In the genomic region with DNA sequence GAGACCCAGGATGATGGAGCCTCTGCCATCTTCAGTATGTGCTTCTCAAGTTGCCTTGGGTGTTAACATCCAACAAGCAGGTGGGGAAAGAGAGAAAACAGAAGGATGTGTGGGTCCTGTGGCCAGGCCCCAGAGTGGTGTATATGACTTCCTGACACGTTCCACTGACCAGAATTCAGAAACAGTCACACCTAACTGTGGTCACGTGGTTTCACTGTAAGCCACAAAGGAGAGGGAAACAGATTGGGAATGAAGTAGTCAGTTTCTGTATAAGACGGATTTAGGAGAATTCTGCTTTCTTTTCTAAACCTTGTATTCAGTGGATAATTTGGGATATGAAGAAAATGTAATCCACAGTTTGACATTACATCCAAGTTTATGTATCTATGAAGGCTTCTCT, we compare ENCODE assay signal across 2 cellular contexts.
TF ChIP-seq lines count a peak whose summit lies in the region.

No MANE protein-coding gene starts in this region.

TF ChIP-seq in HepG2, 621 proteins besides CTCF, POLR2A, EP300 and RAD21:
- TF ChIP-seq, protein P1, sequence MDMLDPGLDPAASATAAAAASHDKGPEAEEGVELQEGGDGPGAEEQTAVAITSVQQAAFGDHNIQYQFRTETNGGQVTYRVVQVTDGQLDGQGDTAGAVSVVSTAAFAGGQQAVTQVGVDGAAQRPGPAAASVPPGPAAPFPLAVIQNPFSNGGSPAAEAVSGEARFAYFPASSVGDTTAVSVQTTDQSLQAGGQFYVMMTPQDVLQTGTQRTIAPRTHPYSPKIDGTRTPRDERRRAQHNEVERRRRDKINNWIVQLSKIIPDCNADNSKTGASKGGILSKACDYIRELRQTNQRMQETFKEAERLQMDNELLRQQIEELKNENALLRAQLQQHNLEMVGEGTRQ (IDR thresholded peaks at IDR 0.05; ENCODE audit: low read depth, low read length), result 0 out of 2 replicates have a peak, but pooled peaks have one; percentile 21
- TF ChIP-seq, protein P1 (CRISPR knock-in tag; IDR thresholded peaks at IDR 0.05; ENCODE audit: borderline replicate concordance), result no peak
- no peak for TF ChIP-seq ZNF333 (CRISPR knock-in tag; IDR thresholded peaks at IDR 0.05; ENCODE audit: borderline replicate concordance)
- TF ChIP-seq RAD51 (IDR thresholded peaks at IDR 0.05; ENCODE audit: borderline replicate concordance), result peak; percentile 53; the same call in 1 of the 2 replicates

TF ChIP-seq in K562, 482 proteins besides CTCF, POLR2A, EP300 and RAD21:
- TF ChIP-seq, protein P2, sequence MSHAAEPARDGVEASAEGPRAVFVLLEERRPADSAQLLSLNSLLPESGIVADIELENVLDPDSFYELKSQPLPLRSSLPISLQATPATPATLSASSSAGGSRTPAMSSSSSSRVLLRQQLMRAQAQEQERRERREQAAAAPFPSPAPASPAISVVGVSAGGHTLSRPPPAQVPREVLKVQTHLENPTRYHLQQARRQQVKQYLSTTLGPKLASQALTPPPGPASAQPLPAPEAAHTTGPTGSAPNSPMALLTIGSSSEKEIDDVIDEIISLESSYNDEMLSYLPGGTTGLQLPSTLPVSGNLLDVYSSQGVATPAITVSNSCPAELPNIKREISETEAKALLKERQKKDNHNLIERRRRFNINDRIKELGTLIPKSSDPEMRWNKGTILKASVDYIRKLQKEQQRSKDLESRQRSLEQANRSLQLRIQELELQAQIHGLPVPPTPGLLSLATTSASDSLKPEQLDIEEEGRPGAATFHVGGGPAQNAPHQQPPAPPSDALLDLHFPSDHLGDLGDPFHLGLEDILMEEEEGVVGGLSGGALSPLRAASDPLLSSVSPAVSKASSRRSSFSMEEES (CRISPR knock-in tag; IDR thresholded peaks at IDR 0.05), result peak; percentile 54
- TF ChIP-seq THRAP3 (IDR thresholded peaks at IDR 0.05; ENCODE audit: borderline replicate concordance), result no peak
TF ChIP-seq in K562: peak in this region for 1.
